ENCODE assay signal across 14 cellular contexts in the genomic region with DNA sequence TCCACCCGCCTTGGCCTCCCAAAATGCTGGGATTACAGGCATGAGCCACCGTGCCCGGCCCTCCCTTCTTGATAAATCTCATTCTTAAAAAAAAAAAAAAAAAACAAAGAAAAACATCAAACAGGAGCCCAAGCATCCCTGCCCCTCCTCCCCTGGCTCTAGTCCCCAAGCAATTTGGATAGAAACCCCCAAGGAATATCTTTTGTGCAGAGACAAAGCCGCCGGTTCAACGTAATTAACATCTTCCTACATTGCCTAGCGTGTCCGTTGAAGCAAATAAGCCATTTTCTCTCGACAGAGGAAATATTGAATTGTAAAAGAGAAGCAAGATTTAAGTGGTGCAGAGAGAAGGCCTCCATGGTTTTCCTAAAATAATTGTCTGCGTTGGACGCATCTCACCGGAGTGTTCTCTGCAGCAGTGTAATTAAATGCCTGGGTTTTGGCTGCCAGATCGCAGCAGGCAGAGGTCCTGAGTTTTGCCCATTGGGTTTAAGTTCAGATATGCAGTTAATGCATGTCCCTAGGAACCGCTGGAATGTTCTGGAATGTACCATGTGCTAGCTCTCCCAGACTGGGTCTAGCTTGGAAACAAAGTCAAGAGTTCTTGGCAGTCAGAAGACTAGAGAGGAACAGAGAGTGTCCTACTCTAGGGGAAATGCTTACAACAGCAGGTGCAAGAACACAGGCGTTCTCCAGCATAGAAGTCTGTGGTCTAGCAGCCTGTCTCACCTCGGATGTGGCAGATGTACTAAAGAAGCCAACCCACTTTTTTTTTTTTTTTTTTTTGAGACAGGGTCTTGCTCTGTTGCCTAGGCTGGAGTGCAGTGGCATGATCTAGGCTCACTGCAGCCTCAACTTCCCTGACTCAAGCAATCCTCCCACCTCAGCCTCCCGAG. TPM values are rescaled to one million over a fixed set of nuclear protein-coding genes. Genes with fewer than 3 reads are reported as not detected.
DNase-seq lines count a peak whose midpoint lies in the region; ATAC-seq, FAIRE-seq and TF ChIP-seq lines count a peak whose summit lies in the region.
"Had no signal": no experiment of that assay in that cellular context is flagged by ENCODE, and none has a peak within 500 bp of the region (broad histone marks: within the 10 kb centered on the region; RNA-seq: fewer than 3 reads in every experiment).

No MANE protein-coding gene starts in this region.

- H3K4me3 Mint-ChIP-seq in activated T-cell treated with anti-CD3 and anti-CD28 coated beads, Interleukin-2, amount 50 U/mL, for 72 hours: no peak overlapping the region
- H3K4me3 Mint-ChIP-seq in naive thymus-derived CD4-positive, alpha-beta T cell: peak overlapping the region; percentile 43 to 86 (median 80)
- H3K4me3 Mint-ChIP-seq: IgD-negative memory B cell had no signal

- H3K9ac ChIP-seq in MM.1S (ENCODE audit: low read length) (no peak overlapping the region; the same call in 1 of the 2 replicates), kidney (ENCODE audit: low read length in 2 of 2) (no peak overlapping the region)

- TF ChIP-seq CTCF in MM.1S (IDR thresholded peaks at IDR 0.05; ENCODE audit: low read length): no peak
- TF ChIP-seq CTCF in kidney (IDR thresholded peaks at IDR 0.05; ENCODE audit: borderline replicate concordance, extremely low read depth, insufficient read depth): no peak

- H3K27ac ChIP-seq in MM.1S (ENCODE audit: low read length): peak overlapping the region; percentile 40; the same call in 1 of the 2 replicates
- H3K27ac ChIP-seq in naive thymus-derived CD4-positive, alpha-beta T cell (ENCODE audit: low read depth, low read length): peak overlapping the region; percentile 6
- H3K27ac ChIP-seq in kidney (ENCODE audit: low read depth in 2 of 2, low read length in 2 of 2): no peak overlapping the region
- H3K27ac ChIP-seq: esophagus muscularis mucosa, upper lobe of left lung had no signal

- H3K4me1 Mint-ChIP-seq in activated T-cell treated with anti-CD3 and anti-CD28 coated beads, Interleukin-2, amount 50 U/mL, for 72 hours (ENCODE audit: low read depth): peaks cover 54% of the 10 kb centered on the region
- peaks cover 34 to 64% (median 56%) of the 10 kb centered on the region in 7 donors for H3K4me1 Mint-ChIP-seq in naive thymus-derived CD4-positive, alpha-beta T cell

- H3K27me3 ChIP-seq in MM.1S (replicated peaks; ENCODE audit: insufficient read depth, low read length): no peaks in the 10 kb centered on the region
- no peaks in the 10 kb centered on the region for H3K27me3 ChIP-seq in naive thymus-derived CD4-positive, alpha-beta T cell (ENCODE audit: control insufficient read depth in 2 of 2, insufficient read depth in 2 of 2, low read length in 2 of 2)
- H3K27me3 ChIP-seq: esophagus muscularis mucosa, upper lobe of left lung had no signal

- CTCF ChIA-PET in naive thymus-derived CD4-positive, alpha-beta T cell (lab: Charles Lee): interaction anchor here (0.7 to 2.0 kb wide), 2 partner anchors 9 to 13 kb away, joined by 4 to 7 read pairs; no protein-coding TSS in a partner anchor

- H3K9me3 Mint-ChIP-seq in activated T-cell treated with anti-CD3 and anti-CD28 coated beads, Interleukin-2, amount 50 U/mL, for 72 hours: no peaks in the 10 kb centered on the region
- no peaks in the 10 kb centered on the region for H3K9me3 Mint-ChIP-seq in naive thymus-derived CD4-positive, alpha-beta T cell
- H3K9me3 Mint-ChIP-seq: IgD-negative memory B cell had no signal

- POLR2A ChIA-PET in naive thymus-derived CD4-positive, alpha-beta T cell (lab: Charles Lee): interaction anchor here (0.7 to 4.6 kb wide), 5 partner anchors 8 to 39 kb away, joined by 3 to 27 read pairs (median 7); a partner anchor contains a TSS

- no peaks in the 10 kb centered on the region for H3K36me3 ChIP-seq in MM.1S (replicated peaks; ENCODE audit: insufficient read depth, low read length)
- H3K36me3 ChIP-seq in naive thymus-derived CD4-positive, alpha-beta T cell (ENCODE audit: control insufficient read depth in 2 of 3, insufficient read depth in 3 of 3, low read length in 3 of 3): no peaks in the 10 kb centered on the region
- H3K36me3 ChIP-seq in kidney (ENCODE audit: control insufficient read depth in 1 of 2, insufficient read depth in 2 of 2, low read length in 2 of 2): no peaks in the 10 kb centered on the region
- H3K36me3 ChIP-seq: esophagus muscularis mucosa, upper lobe of left lung had no signal

- no peak for FAIRE-seq in kidney (lab: Jason Lieb, UNC)
- FAIRE-seq: astrocyte, islet of Langerhans had no signal

- no peaks in the 10 kb centered on the region for H3K27me3 Mint-ChIP-seq in activated T-cell treated with anti-CD3 and anti-CD28 coated beads, Interleukin-2, amount 50 U/mL, for 72 hours (ENCODE audit: low read depth)
- no peaks in the 10 kb centered on the region for H3K27me3 Mint-ChIP-seq in naive thymus-derived CD4-positive, alpha-beta T cell
- H3K27me3 Mint-ChIP-seq: IgD-negative memory B cell had no signal

- H3K79me2 ChIP-seq in MM.1S (ENCODE audit: low read length): no peaks in the 10 kb centered on the region

- H3K4me3 ChIP-seq in MM.1S (ENCODE audit: low read length): peak overlapping the region; percentile 6; the same call in 1 of the 2 replicates
- H3K4me3 ChIP-seq in naive thymus-derived CD4-positive, alpha-beta T cell (ENCODE audit: low read length): peak overlapping the region; percentile 25
- H3K4me3 ChIP-seq in kidney (ENCODE audit: low read length in 2 of 2): no peak overlapping the region
- H3K4me3 ChIP-seq: esophagus muscularis mucosa, upper lobe of left lung had no signal

- no peak overlapping the region for H2AFZ ChIP-seq in MM.1S (ENCODE audit: low read length)

- peak overlapping the region; percentile 17; the same call in 1 of the 2 replicates for H3K4me2 ChIP-seq in MM.1S (ENCODE audit: low read depth, low read length)

- H3K9me2 ChIP-seq in MM.1S (replicated peaks; ENCODE audit: insufficient read depth, low read length): no peaks in the 10 kb centered on the region

- ATAC-seq in activated T-cell treated with anti-CD3 and anti-CD28 coated beads, Interleukin-2, amount 50 U/mL, for 72 hours (replicated peaks in 1 of 2): peak; percentile 58 to 67
- peak; percentile 88 for ATAC-seq in naive thymus-derived CD4-positive, alpha-beta T cell

- H4K20me1 ChIP-seq in MM.1S (ENCODE audit: insufficient read depth, low read length): no peaks in the 10 kb centered on the region

- peaks cover 13% of the 10 kb centered on the region for H3K4me1 ChIP-seq in MM.1S (ENCODE audit: low read length)
- peaks cover 39 to 63% of the 10 kb centered on the region in 2 donors for H3K4me1 ChIP-seq in naive thymus-derived CD4-positive, alpha-beta T cell (ENCODE audit: control insufficient read depth in 2 of 2, insufficient read depth in 2 of 2, low read length in 2 of 2)
- no peaks in the 10 kb centered on the region for H3K4me1 ChIP-seq in kidney (ENCODE audit: control insufficient read depth in 1 of 2, insufficient read depth in 1 of 2, low read depth in 1 of 2, low read length in 2 of 2)
- H3K4me1 ChIP-seq: esophagus muscularis mucosa, upper lobe of left lung had no signal

- H3K36me3 Mint-ChIP-seq in activated T-cell treated with anti-CD3 and anti-CD28 coated beads, Interleukin-2, amount 50 U/mL, for 72 hours (ENCODE audit: insufficient read depth in 2 of 2): no peaks in the 10 kb centered on the region
- H3K36me3 Mint-ChIP-seq in naive thymus-derived CD4-positive, alpha-beta T cell: peaks cover 0 to 6% (median 0%) of the 10 kb centered on the region in 5 donors
- H3K36me3 Mint-ChIP-seq: IgD-negative memory B cell had no signal

- H3K9me3 ChIP-seq in MM.1S (replicated peaks; ENCODE audit: insufficient read depth, low read length) (no peaks in the 10 kb centered on the region), kidney (ENCODE audit: control insufficient read depth in 1 of 2, low read length in 2 of 2) (no peaks in the 10 kb centered on the region)
- H3K9me3 ChIP-seq in naive thymus-derived CD4-positive, alpha-beta T cell (ENCODE audit: control insufficient read depth in 2 of 3, low read length in 3 of 3): no peaks in the 10 kb centered on the region
- H3K9me3 ChIP-seq: esophagus muscularis mucosa, upper lobe of left lung had no signal

- peaks cover 5% of the 10 kb centered on the region; the same call in 1 of the 2 replicates for H3F3A ChIP-seq in MM.1S (ENCODE audit: insufficient read depth, low read length)

- intact Hi-C loops in naive thymus-derived CD4-positive, alpha-beta T cell (cut with micrococcal nuclease): loop anchor here (1.0 to 5.0 kb wide), 3 partner anchors 8 to 48 kb away; no protein-coding TSS in a partner anchor
- intact Hi-C loops in kidney (cut with DNase I): no loop called here

- H3K27ac Mint-ChIP-seq in activated T-cell treated with anti-CD3 and anti-CD28 coated beads, Interleukin-2, amount 50 U/mL, for 72 hours: no peak overlapping the region
- H3K27ac Mint-ChIP-seq in naive thymus-derived CD4-positive, alpha-beta T cell: peak overlapping the region; percentile 72 to 97 (median 86)
- H3K27ac Mint-ChIP-seq: IgD-negative memory B cell had no signal

- DNase-seq in D341Med (ENCODE audit: low spot score) (peak; percentile 71), MM.1S (peak; percentile 87), kidney (no peak), HPDE6-E6E7 (ENCODE audit: extremely low spot score) (no peak), NCI-H774 (lab: John Stamatoyannopoulos, UW) (no peak)
- no peak for DNase-seq in activated T-cell treated with anti-CD3 and anti-CD28 coated beads, Interleukin-2, amount 50 U/mL, for 72 hours
- DNase-seq in naive thymus-derived CD4-positive, alpha-beta T cell: peak in 7 of 9 donors; percentile 63 to 80 (median 72)
- DNase-seq: DMS153, NCI-H748 treated with DMSO at 0.1 percent for 48 hours, upper lobe of left lung had no signal

RNA-seq across cellular contexts. Expression of a gene that starts 30.9 kb away (rescaled TPM):
- 10 to 100 TPM; 71.4 to 78.0 TPM for total RNA-seq in activated T-cell treated with anti-CD3 and anti-CD28 coated beads, Interleukin-2, amount 50 U/mL, for 72 hours
- total RNA-seq in naive thymus-derived CD4-positive, alpha-beta T cell: 10 to 100 TPM; 41.4 to 93.2 (median 61.1) TPM
- polyA plus RNA-seq in naive thymus-derived CD4-positive, alpha-beta T cell: 10 to 100 TPM; 88.9 to 94.7 TPM
- total RNA-seq in kidney: 57.7 TPM
- polyA plus RNA-seq in kidney (ENCODE audit: insufficient read depth, low read depth, low replicate concordance): 143 TPM

RNA-seq across cellular contexts. Expression of a gene that starts 38.3 kb away (rescaled TPM):
- total RNA-seq in activated T-cell treated with anti-CD3 and anti-CD28 coated beads, Interleukin-2, amount 50 U/mL, for 72 hours: 100 to 1,000 TPM; 167 to 171 TPM
- 100 to 1,000 TPM; 182 to 375 (median 198) TPM for total RNA-seq in naive thymus-derived CD4-positive, alpha-beta T cell
- polyA plus RNA-seq in naive thymus-derived CD4-positive, alpha-beta T cell: 100 to 1,000 TPM; 613 to 717 TPM
- 322 TPM for total RNA-seq in kidney
- 968 TPM for polyA plus RNA-seq in kidney (ENCODE audit: insufficient read depth, low read depth, low replicate concordance)

RNA-seq across cellular contexts. Expression of a gene that starts 47.1 kb away (rescaled TPM):
- 10 to 100 TPM; 34.1 to 36.9 TPM for total RNA-seq in activated T-cell treated with anti-CD3 and anti-CD28 coated beads, Interleukin-2, amount 50 U/mL, for 72 hours
- 10 to 100 TPM; 16.8 to 36.2 (median 34.0) TPM for total RNA-seq in naive thymus-derived CD4-positive, alpha-beta T cell
- 10 to 100 TPM in 1 of 2 donors, 1 to 10 TPM in 1; 8.5 to 16.1 TPM for polyA plus RNA-seq in naive thymus-derived CD4-positive, alpha-beta T cell
- 22.2 TPM for total RNA-seq in kidney
- 12.7 TPM for polyA plus RNA-seq in kidney (ENCODE audit: insufficient read depth, low read depth, low replicate concordance)

Comparison
In these comparisons a context has a peak if more than half of its experiments do, and no peak if none do; other contexts are left out.
1. DNase-seq: peak in D341Med (single experiment), MM.1S (single experiment) and naive thymus-derived CD4-positive, alpha-beta T cell (7 of 9); none in activated T-cell treated with anti-CD3 and anti-CD28 coated beads, Interleukin-2, amount 50 U/mL, for 72 hours (0 of 2), kidney (single experiment), HPDE6-E6E7 (single experiment) and NCI-H774 (single experiment).
2. H3K27ac ChIP-seq: peak in MM.1S (single experiment) and naive thymus-derived CD4-positive, alpha-beta T cell (single experiment); none in kidney (0 of 2).
3. H3K4me3 ChIP-seq: peak in MM.1S (single experiment) and naive thymus-derived CD4-positive, alpha-beta T cell (single experiment); none in kidney (0 of 2).
4. H3K4me3 Mint-ChIP-seq: peak in naive thymus-derived CD4-positive, alpha-beta T cell (10 of 10); none in activated T-cell treated with anti-CD3 and anti-CD28 coated beads, Interleukin-2, amount 50 U/mL, for 72 hours (0 of 2).